ENCODE assay signal across 13 cellular contexts in the genomic region with DNA sequence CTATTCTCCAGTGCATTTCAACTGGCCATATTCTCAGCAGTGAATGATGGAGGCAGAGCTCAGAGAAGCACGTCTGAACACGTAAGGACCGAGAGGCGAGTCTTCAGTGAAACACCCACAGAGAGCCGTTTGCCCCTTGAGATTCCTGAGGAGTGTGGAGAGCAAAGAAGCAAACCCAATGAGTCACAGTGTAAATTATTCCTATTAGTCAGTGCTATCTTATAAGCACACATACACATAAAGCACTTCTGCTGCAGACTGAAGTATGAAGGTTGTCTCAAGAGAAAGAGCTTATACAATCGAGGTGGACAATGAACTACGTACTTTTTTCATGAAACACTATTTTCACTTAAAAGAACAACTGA. TPM values are rescaled to one million over a fixed set of nuclear protein-coding genes. Genes with fewer than 3 reads are reported as not detected.
DNase-seq lines count a peak whose midpoint lies in the region; ATAC-seq, FAIRE-seq and TF ChIP-seq lines count a peak whose summit lies in the region.
"Had no signal": no experiment of that assay in that cellular context is flagged by ENCODE, and none has a peak within 500 bp of the region (broad histone marks: within the 10 kb centered on the region; RNA-seq: fewer than 3 reads in every experiment).

No MANE protein-coding gene starts in this region.

- H3K27me3 ChIP-seq in brain microvascular endothelial cell (replicated peaks), result peaks cover 2% of the 10 kb centered on the region
- no peaks in the 10 kb centered on the region for H3K27me3 ChIP-seq in small intestine (ENCODE audit: control insufficient read depth in 2 of 2, insufficient read depth in 2 of 2, low read length in 2 of 2)
- H3K27me3 ChIP-seq: esophagus squamous epithelium had no signal

- WGBS in small intestine, 3 donors, result 34 to 66% (median 56%) methylated on average over 7 of the region's 7 CpGs

- no peak for TF ChIP-seq CTCF in brain microvascular endothelial cell (IDR thresholded peaks at IDR 0.05; ENCODE audit: low read depth, low read length, missing control alignments)

- H3K27ac ChIP-seq in brain microvascular endothelial cell, result peak overlapping the region; percentile 9
- H3K27ac ChIP-seq in small intestine (ENCODE audit: low read depth in 1 of 2, low read length in 1 of 2), result no peak overlapping the region

- H3K4me3 ChIP-seq in brain microvascular endothelial cell (ENCODE audit: low read depth, low read length) (no peak overlapping the region), small intestine (ENCODE audit: low read depth in 1 of 2, low read length in 2 of 2) (peak overlapping the region in 1 of 2 donors; percentile 16)
- H3K4me3 ChIP-seq: esophagus squamous epithelium had no signal

- in situ Hi-C loops in brain microvascular endothelial cell (cut with HindIII; ENCODE audit: low pct_ligation_motif_present, low sequenced_read_pairs), result no loop called here

- no peaks in the 10 kb centered on the region for H3K4me1 ChIP-seq in small intestine (ENCODE audit: control insufficient read depth in 2 of 2, insufficient read depth in 1 of 2, low read depth in 1 of 2, low read length in 1 of 2)

- ATAC-seq in GM21723 (IDR thresholded peaks at IDR 0.05; ENCODE audit: unreplicated experiment), result no peak
- ATAC-seq: activated naive CD4-positive, alpha-beta T cell treated with anti-CD3 and anti-CD28 coated beads, Interleukin-2, amount 50 U/mL, for 72 hours had no signal

- peak; percentile 67 for DNase-seq in AG08396 (ENCODE audit: low spot score)
- DNase-seq in HPDE6-E6E7 (ENCODE audit: extremely low spot score), result peak; percentile 97
- DNase-seq in brain microvascular endothelial cell, result peak; percentile 83
- DNase-seq in kidney tubule cell (ENCODE audit: low spot score), result peak; percentile 87
- DNase-seq in mucosa of gallbladder (ENCODE audit: low spot score), result no peak
- no peak for DNase-seq in superior temporal gyrus (ENCODE audit: extremely low spot score)
- DNase-seq in small intestine, result no peak
- DNase-seq: activated CD4-positive, alpha-beta T cell treated with anti-CD3 and anti-CD28 coated beads for 4 hours; CD8-positive, alpha-beta memory T cell; esophagus squamous epithelium; Right ventricle myocardium superior had no signal

- no peaks in the 10 kb centered on the region for H3K36me3 ChIP-seq in brain microvascular endothelial cell (replicated peaks)
- no peaks in the 10 kb centered on the region for H3K36me3 ChIP-seq in small intestine (ENCODE audit: control insufficient read depth in 2 of 2, insufficient read depth in 2 of 2, low read length in 2 of 2)
- H3K36me3 ChIP-seq: esophagus squamous epithelium had no signal

- no peaks in the 10 kb centered on the region for H3K9me3 ChIP-seq in small intestine (ENCODE audit: control insufficient read depth, low read depth)
- H3K9me3 ChIP-seq: esophagus squamous epithelium had no signal

- no peak for FAIRE-seq in small intestine (lab: Jason Lieb, UNC)

RNA-seq across cellular contexts. Expression of a gene that starts 37.4 kb away (rescaled TPM):
- total RNA-seq in mucosa of gallbladder, result 20.0 TPM
- 10 to 100 TPM in 1 of 3 donors, 1 to 10 TPM in 1, under 1 TPM in 1; 0.45 to 18.9 (median 1.4) TPM for polyA plus RNA-seq in small intestine
- polyA plus RNA-seq: CD8-positive, alpha-beta memory T cell had no signal

Comparison
In these comparisons a context has a peak if more than half of its experiments do, and no peak if none do; other contexts are left out.
1. DNase-seq: peak in AG08396 (single experiment), HPDE6-E6E7 (single experiment), brain microvascular endothelial cell (single experiment) and kidney tubule cell (single experiment); none in mucosa of gallbladder (single experiment), superior temporal gyrus (single experiment) and small intestine (single experiment).